ENCODE assay signal across 26 cellular contexts in genomic region chr5:59430066-59430702, GRCh38.
"Had no signal": no experiment of that assay in that cellular context is flagged by ENCODE, and none has a peak within 500 bp of the region (broad histone marks: within the 10 kb centered on the region; RNA-seq: fewer than 3 reads in every experiment).

No MANE protein-coding gene starts in this region.

- H3K9me3 ChIP-seq: gastroesophageal sphincter, heart left ventricle, tibial nerve had no signal

- H3K4me3 Mint-ChIP-seq: activated CD4-positive, alpha-beta T cell treated with anti-CD3 and anti-CD28 coated beads for 36 hours; activated CD8-positive, alpha-beta memory T cell treated with anti-CD3 and anti-CD28 coated beads, Interleukin-2, amount 10 ng/mL, durations not matched to agents 7 days and 5 days; activated CD8-positive, alpha-beta T cell treated with anti-CD3 and anti-CD28 coated beads, Interleukin-2, amount 10 ng/mL, durations not matched to agents 7 days and 5 days; activated naive CD4-positive, alpha-beta T cell treated with anti-CD3 and anti-CD28 coated beads, Interleukin-2, amount 50 U/mL, for 24 hours; activated naive CD8-positive, alpha-beta T cell treated with anti-CD3 and anti-CD28 coated beads, Interleukin-2, amount 50 U/mL, for 24 hours; central memory CD8-positive, alpha-beta T cell; dendritic cell treated with granulocyte-macrophage colony-stimulating factor and Interleukin-4, amounts not matched to agents 40 ng/mL and 50 ng/mL, for 4 days; immature natural killer cell; naive thymus-derived CD4-positive, alpha-beta T cell; neural crest cell; T-helper 2 cell treated with Interferon-gamma antibody and Interleukin-4, amounts not matched to agents 5 μg/mL and 100 μg/mL, for 36 hours had no signal

- H3K4me1 ChIP-seq: gastroesophageal sphincter, heart left ventricle, parathyroid adenoma, tibial nerve had no signal

- H3K27ac ChIP-seq: epithelial cell of prostate, gastroesophageal sphincter, heart left ventricle, parathyroid adenoma, tibial nerve had no signal

- H3K9me3 Mint-ChIP-seq: activated naive CD4-positive, alpha-beta T cell treated with anti-CD3 and anti-CD28 coated beads, Interleukin-2, amount 50 U/mL, for 24 hours; activated naive CD8-positive, alpha-beta T cell treated with anti-CD3 and anti-CD28 coated beads, Interleukin-2, amount 50 U/mL, for 24 hours; activated T-helper 2 cell treated with anti-CD3 and anti-CD28 coated beads, Interferon-gamma antibody, Interleukin-2, Interleukin-4, amounts not matched to agents 10 μg/mL and 5 μg/mL and 100 μg/mL, durations not matched to agents 14 hours and 24 hours and 36 hours; central memory CD8-positive, alpha-beta T cell; dendritic cell treated with granulocyte-macrophage colony-stimulating factor and Interleukin-4, amounts not matched to agents 40 ng/mL and 50 ng/mL, for 4 days; neural crest cell; T-helper 2 cell treated with Interferon-gamma antibody and Interleukin-4, amounts not matched to agents 5 μg/mL and 100 μg/mL, for 36 hours had no signal

- H3K4me3 ChIP-seq: gastroesophageal sphincter, heart left ventricle, tibial nerve had no signal

- H3K4me1 Mint-ChIP-seq: activated CD4-positive, alpha-beta T cell treated with anti-CD3 and anti-CD28 coated beads for 36 hours; activated CD8-positive, alpha-beta memory T cell treated with anti-CD3 and anti-CD28 coated beads, Interleukin-2, amount 10 ng/mL, durations not matched to agents 7 days and 5 days; activated naive CD4-positive, alpha-beta T cell treated with anti-CD3 and anti-CD28 coated beads, Interleukin-2, amount 50 U/mL, for 24 hours; activated naive CD8-positive, alpha-beta T cell treated with anti-CD3 and anti-CD28 coated beads, Interleukin-2, amount 50 U/mL, for 24 hours; central memory CD8-positive, alpha-beta T cell; immature natural killer cell; naive thymus-derived CD4-positive, alpha-beta T cell; neural crest cell had no signal

- H3K36me3 ChIP-seq: gastroesophageal sphincter, heart left ventricle, tibial nerve had no signal

- H3K27me3 ChIP-seq: gastroesophageal sphincter, heart left ventricle, tibial nerve had no signal

- H3K27me3 Mint-ChIP-seq: activated CD8-positive, alpha-beta memory T cell treated with anti-CD3 and anti-CD28 coated beads, Interleukin-2, amount 10 ng/mL, durations not matched to agents 7 days and 5 days; central memory CD8-positive, alpha-beta T cell; dendritic cell treated with granulocyte-macrophage colony-stimulating factor and Interleukin-4, amounts not matched to agents 40 ng/mL and 50 ng/mL, for 4 days had no signal

- H2AFZ ChIP-seq: parathyroid adenoma had no signal

- DNase-seq: activated CD4-positive, alpha-beta T cell treated with anti-CD3 and anti-CD28 coated beads for 36 hours; activated CD4-positive, CD25-positive, alpha-beta regulatory T cell; activated CD8-positive, alpha-beta memory T cell treated with anti-CD3 and anti-CD28 coated beads, Interleukin-2, amount 10 ng/mL, durations not matched to agents 7 days and 5 days; activated CD8-positive, alpha-beta T cell treated with anti-CD3 and anti-CD28 coated beads, Interleukin-2, amount 10 ng/mL, durations not matched to agents 7 days and 5 days; activated naive CD8-positive, alpha-beta T cell treated with anti-CD3 and anti-CD28 coated beads, Interleukin-2, amount 50 U/mL, for 24 hours; activated T-cell treated with anti-CD3 and anti-CD28 coated beads, Interleukin-2, amount 50 U/mL, for 48 hours; heart left ventricle; hypothalamus; immature natural killer cell; midbrain; naive thymus-derived CD4-positive, alpha-beta T cell; occipital lobe; right cardiac atrium; stimulated activated CD4-positive, alpha-beta T cell treated with anti-CD3 and anti-CD28 coated beads, Interleukin-2, amount 100 ng/mL, for 48 hours; stimulated activated naive CD4-positive, alpha-beta T cell treated with Interleukin-2 at 50 U/mL for 16 hours; T-helper 1 cell had no signal

- H3K36me3 Mint-ChIP-seq: activated CD8-positive, alpha-beta memory T cell treated with anti-CD3 and anti-CD28 coated beads, Interleukin-2, amount 10 ng/mL, durations not matched to agents 7 days and 5 days; activated naive CD4-positive, alpha-beta T cell treated with anti-CD3 and anti-CD28 coated beads, Interleukin-2, amount 50 U/mL, for 24 hours; immature natural killer cell; naive thymus-derived CD4-positive, alpha-beta T cell had no signal

- ATAC-seq: activated CD4-positive, alpha-beta T cell treated with anti-CD3 and anti-CD28 coated beads for 36 hours; activated CD8-positive, alpha-beta memory T cell treated with anti-CD3 and anti-CD28 coated beads, Interleukin-2, amount 10 ng/mL, durations not matched to agents 7 days and 5 days; activated CD8-positive, alpha-beta T cell treated with anti-CD3 and anti-CD28 coated beads, Interleukin-2, amount 10 ng/mL, durations not matched to agents 7 days and 5 days; activated naive CD8-positive, alpha-beta T cell treated with anti-CD3 and anti-CD28 coated beads, Interleukin-2, amount 50 U/mL, for 24 hours; gastroesophageal sphincter; heart left ventricle; naive thymus-derived CD4-positive, alpha-beta T cell; right cardiac atrium had no signal

- H3K79me2 ChIP-seq: parathyroid adenoma had no signal

- H3K27ac Mint-ChIP-seq: activated CD4-positive, alpha-beta T cell treated with anti-CD3 and anti-CD28 coated beads for 36 hours; activated CD8-positive, alpha-beta memory T cell treated with anti-CD3 and anti-CD28 coated beads, Interleukin-2, amount 10 ng/mL, durations not matched to agents 7 days and 5 days; activated CD8-positive, alpha-beta T cell treated with anti-CD3 and anti-CD28 coated beads, Interleukin-2, amount 10 ng/mL, durations not matched to agents 7 days and 5 days; activated naive CD4-positive, alpha-beta T cell treated with anti-CD3 and anti-CD28 coated beads, Interleukin-2, amount 50 U/mL, for 24 hours; activated naive CD8-positive, alpha-beta T cell treated with anti-CD3 and anti-CD28 coated beads, Interleukin-2, amount 50 U/mL, for 24 hours; activated T-helper 2 cell treated with anti-CD3 and anti-CD28 coated beads, Interferon-gamma antibody, Interleukin-2, Interleukin-4, amounts not matched to agents 10 μg/mL and 5 μg/mL and 100 μg/mL, durations not matched to agents 14 hours and 24 hours and 36 hours; dendritic cell treated with granulocyte-macrophage colony-stimulating factor and Interleukin-4, amounts not matched to agents 40 ng/mL and 50 ng/mL, for 4 days; immature natural killer cell; naive thymus-derived CD4-positive, alpha-beta T cell; T-helper 2 cell treated with Interferon-gamma antibody and Interleukin-4, amounts not matched to agents 5 μg/mL and 100 μg/mL, for 36 hours had no signal
